In genomic region chr10:1947464-1948043, GRCh38 we compare ENCODE assay signal across 18 cellular contexts.
A peak's percentile ranks its signal among the peaks of the same experiment; 100 is the strongest.
DNase-seq lines count a peak whose midpoint lies in the region; ATAC-seq and FAIRE-seq lines count a peak whose summit lies in the region.
"Had no signal": no experiment of that assay in that cellular context is flagged by ENCODE, and none has a peak within 500 bp of the region (broad histone marks: within the 10 kb centered on the region; RNA-seq: fewer than 3 reads in every experiment).

No MANE protein-coding gene starts in this region.

- intact Hi-C loops in activated naive CD4-positive, alpha-beta T cell treated with anti-CD3 and anti-CD28 coated beads for 36 hours (cut with micrococcal nuclease): no loop called here

- H3K4me1 Mint-ChIP-seq in activated naive CD4-positive, alpha-beta T cell treated with anti-CD3 and anti-CD28 coated beads for 36 hours (ENCODE audit: low read depth): peaks cover 12% of the 10 kb centered on the region
- peaks cover 17% of the 10 kb centered on the region for H3K4me1 Mint-ChIP-seq in stimulated activated naive CD8-positive, alpha-beta T cell treated with anti-CD3 and anti-CD28 coated beads, Interleukin-15, amount 100 ng/mL, for 72 hours
- H3K4me1 Mint-ChIP-seq: CD14-positive monocyte had no signal

- H3K4me3 Mint-ChIP-seq in activated naive CD4-positive, alpha-beta T cell treated with anti-CD3 and anti-CD28 coated beads for 36 hours: no peak overlapping the region
- no peak overlapping the region for H3K4me3 Mint-ChIP-seq in stimulated activated naive CD8-positive, alpha-beta T cell treated with anti-CD3 and anti-CD28 coated beads, Interleukin-15, amount 100 ng/mL, for 72 hours
- H3K4me3 Mint-ChIP-seq: CD14-positive monocyte; CD8-positive, alpha-beta T cell; HFFc6 had no signal

- no peaks in the 10 kb centered on the region for H3K36me3 Mint-ChIP-seq in activated naive CD4-positive, alpha-beta T cell treated with anti-CD3 and anti-CD28 coated beads for 36 hours (ENCODE audit: low read depth)
- H3K36me3 Mint-ChIP-seq: CD14-positive monocyte; CD8-positive, alpha-beta T cell had no signal

- H3K27ac Mint-ChIP-seq in activated naive CD4-positive, alpha-beta T cell treated with anti-CD3 and anti-CD28 coated beads for 36 hours: no peak overlapping the region
- no peak overlapping the region for H3K27ac Mint-ChIP-seq in stimulated activated naive CD8-positive, alpha-beta T cell treated with anti-CD3 and anti-CD28 coated beads, Interleukin-15, amount 100 ng/mL, for 72 hours
- H3K27ac Mint-ChIP-seq: CD14-positive monocyte; CD8-positive, alpha-beta T cell; HFFc6 had no signal

- peak; percentile 10 for DNase-seq in NCI-H2171 treated with DMSO at 0.1 percent for 48 hours (lab: John Stamatoyannopoulos, UW)
- DNase-seq in NCI-H2171 (lab: John Stamatoyannopoulos, UW): no peak
- peak; percentile 18 for DNase-seq in activated naive CD4-positive, alpha-beta T cell treated with anti-CD3 and anti-CD28 coated beads for 36 hours
- DNase-seq in activated naive CD4-positive, alpha-beta T cell (lab: John Stamatoyannopoulos, UW): no peak
- DNase-seq in stimulated activated naive CD8-positive, alpha-beta T cell treated with anti-CD3 and anti-CD28 coated beads, Interleukin-15, Interleukin-2, amounts not matched to agents 100 U/mL and 50 U/mL, for 24 hours: no peak
- DNase-seq in stimulated activated naive CD8-positive, alpha-beta T cell treated with anti-CD3 and anti-CD28 coated beads, Interleukin-15, amount 100 ng/mL, for 72 hours: no peak
- no peak for DNase-seq in urothelium cell line (ENCODE audit: low spot score)
- DNase-seq: AML-193; Calu3; CD8-positive, alpha-beta T cell; DMS79 treated with DMSO at 0.1 percent for 48 hours; GF-D8; GOT3; H7; HFFc6 had no signal

- no peak for FAIRE-seq in urothelium cell line (lab: Jason Lieb, UNC)
- FAIRE-seq: A549 had no signal

- ATAC-seq in stimulated activated naive CD8-positive, alpha-beta T cell treated with anti-CD3 and anti-CD28 coated beads, Interleukin-15, Interleukin-2, amounts not matched to agents 100 U/mL and 50 U/mL, for 24 hours: peak; percentile 36
- no peak for ATAC-seq in stimulated activated naive CD8-positive, alpha-beta T cell treated with anti-CD3 and anti-CD28 coated beads, Interleukin-15, amount 100 ng/mL, for 72 hours
- ATAC-seq: A549; CD8-positive, alpha-beta T cell; HCT116 had no signal

- H3K9me3 Mint-ChIP-seq in activated naive CD4-positive, alpha-beta T cell treated with anti-CD3 and anti-CD28 coated beads for 36 hours: no peaks in the 10 kb centered on the region
- peaks cover 11% of the 10 kb centered on the region in 2 donors for H3K9me3 Mint-ChIP-seq in stimulated activated naive CD8-positive, alpha-beta T cell treated with anti-CD3 and anti-CD28 coated beads, Interleukin-15, amount 100 ng/mL, for 72 hours
- H3K9me3 Mint-ChIP-seq: CD8-positive, alpha-beta T cell had no signal

- no peaks in the 10 kb centered on the region for H3K27me3 Mint-ChIP-seq in activated naive CD4-positive, alpha-beta T cell treated with anti-CD3 and anti-CD28 coated beads for 36 hours (ENCODE audit: low read depth)
- no peaks in the 10 kb centered on the region for H3K27me3 Mint-ChIP-seq in stimulated activated naive CD8-positive, alpha-beta T cell treated with anti-CD3 and anti-CD28 coated beads, Interleukin-15, amount 100 ng/mL, for 72 hours

- CTCF ChIA-PET in activated naive CD4-positive, alpha-beta T cell treated with anti-CD3 and anti-CD28 coated beads for 36 hours (lab: Charles Lee): no interaction called here

Comparison
In these comparisons a context has a peak if more than half of its experiments do, and no peak if none do; other contexts are left out.
1. DNase-seq: peak in NCI-H2171 treated with DMSO at 0.1 percent for 48 hours (single experiment) and activated naive CD4-positive, alpha-beta T cell treated with anti-CD3 and anti-CD28 coated beads for 36 hours (single experiment); none in NCI-H2171 (single experiment), activated naive CD4-positive, alpha-beta T cell (0 of 4), stimulated activated naive CD8-positive, alpha-beta T cell treated with anti-CD3 and anti-CD28 coated beads, Interleukin-15, Interleukin-2, amounts not matched to agents 100 U/mL and 50 U/mL, for 24 hours (single experiment), stimulated activated naive CD8-positive, alpha-beta T cell treated with anti-CD3 and anti-CD28 coated beads, Interleukin-15, amount 100 ng/mL, for 72 hours (0 of 2) and urothelium cell line (single experiment).